In genomic region chr22:21009638-21010425, GRCh38 we compare ENCODE assay signal across 1 cellular context.
A peak's percentile ranks its signal among the peaks of the same experiment; 100 is the strongest.
TF ChIP-seq lines count a peak whose summit lies in the region.

No MANE protein-coding gene starts in this region.

TF ChIP-seq in HepG2, 621 proteins besides CTCF, POLR2A, EP300 and RAD21 (continued from another document and continues in another):
- TF ChIP-seq MLX (CRISPR knock-in tag; IDR thresholded peaks at IDR 0.05) (0 out of 2 replicates have a peak, but pooled peaks have one; percentile 39), HCFC1 (IDR thresholded peaks at IDR 0.05; ENCODE audit: low read depth, low read length) (no peak), AHR (CRISPR knock-in tag; IDR thresholded peaks at IDR 0.05) (peak; percentile 90; the same call in 1 of the 2 replicates), THAP11 (CRISPR knock-in tag; IDR thresholded peaks at IDR 0.05) (peak; percentile 62), RNF219 (CRISPR knock-in tag; IDR thresholded peaks at IDR 0.05) (no peak), GTF2F1 (IDR thresholded peaks at IDR 0.05; ENCODE audit: low read length) (no peak), IRF9 (CRISPR knock-in tag; IDR thresholded peaks at IDR 0.05; ENCODE audit: borderline replicate concordance) (no peak), SOX5 (CRISPR knock-in tag; IDR thresholded peaks at IDR 0.05; ENCODE audit: borderline replicate concordance) (peak; percentile 56), GTF3A (CRISPR knock-in tag; conservative IDR thresholded peaks at IDR 0.05) (no peak), PTBP1 (IDR thresholded peaks at IDR 0.05; ENCODE audit: low read depth, low read length, poor library complexity, severe bottlenecking) (no peak), TOE1 (CRISPR knock-in tag; IDR thresholded peaks at IDR 0.05) (peak; percentile 82; the same call in 1 of the 2 replicates), TCF7 (IDR thresholded peaks at IDR 0.05; ENCODE audit: low read depth) (no peak), ZNF124 (CRISPR knock-in tag; IDR thresholded peaks at IDR 0.05) (peak; percentile 71; the same call in 1 of the 2 replicates), TFDP1 (CRISPR knock-in tag; IDR thresholded peaks at IDR 0.05; ENCODE audit: borderline replicate concordance) (no peak), ZUFSP (CRISPR knock-in tag; IDR thresholded peaks at IDR 0.05; ENCODE audit: borderline replicate concordance) (no peak), MAZ (IDR thresholded peaks at IDR 0.05; ENCODE audit: borderline replicate concordance, low read depth, low read length) (no peak; the same call in 1 of the 2 replicates), MAZ (CRISPR knock-in tag; IDR thresholded peaks at IDR 0.05; ENCODE audit: low read depth) (peak; percentile 55; the same call in 1 of the 2 replicates), RFX3 (CRISPR knock-in tag; IDR thresholded peaks at IDR 0.05) (no peak), SRSF1 (optimal IDR thresholded peaks at IDR 0.05; ENCODE audit: low read depth, low read length) (no peak), MAFF (IDR thresholded peaks at IDR 0.05; ENCODE audit: low read depth, low read length) (no peak), ZNF513 (CRISPR knock-in tag; conservative IDR thresholded peaks at IDR 0.05) (no peak), NFKBIZ (CRISPR knock-in tag; IDR thresholded peaks at IDR 0.05) (peak; percentile 76; the same call in 1 of the 2 replicates), ZNF570 (CRISPR knock-in tag; IDR thresholded peaks at IDR 0.05; ENCODE audit: borderline replicate concordance) (no peak), XBP1 (CRISPR knock-in tag; IDR thresholded peaks at IDR 0.05) (peak; percentile 90; the same call in 1 of the 2 replicates), HNRNPH1 (optimal IDR thresholded peaks at IDR 0.05; ENCODE audit: low read depth, low read length) (no peak), ZBTB39 (CRISPR knock-in tag; IDR thresholded peaks at IDR 0.05) (no peak), SALL1 (CRISPR knock-in tag; IDR thresholded peaks at IDR 0.05) (peak; percentile 87), E2F5 (CRISPR knock-in tag; conservative IDR thresholded peaks at IDR 0.05) (no peak), ZHX2 (IDR thresholded peaks at IDR 0.05; ENCODE audit: low read depth) (no peak), ZHX2 (CRISPR knock-in tag; IDR thresholded peaks at IDR 0.05; ENCODE audit: borderline replicate concordance) (peak; percentile 78; the same call in 1 of the 2 replicates), ZNF780A (CRISPR knock-in tag; IDR thresholded peaks at IDR 0.05) (0 out of 2 replicates have a peak, but pooled peaks have one; percentile 67), PBX2 (CRISPR knock-in tag; IDR thresholded peaks at IDR 0.05) (no peak), ZNF704 (CRISPR knock-in tag; IDR thresholded peaks at IDR 0.05; ENCODE audit: borderline replicate concordance) (no peak), ZBTB14 (CRISPR knock-in tag; IDR thresholded peaks at IDR 0.05) (no peak), HMG20A (CRISPR knock-in tag; IDR thresholded peaks at IDR 0.05; ENCODE audit: borderline replicate concordance) (0 out of 2 replicates have a peak, but pooled peaks have one; percentile 16), FOXM1 (CRISPR knock-in tag; IDR thresholded peaks at IDR 0.05) (no peak; the same call in 1 of the 2 replicates), ZNF816 (CRISPR knock-in tag; IDR thresholded peaks at IDR 0.05; ENCODE audit: borderline replicate concordance) (no peak)
